14 cellular contexts compared by ENCODE assay signal in genomic region chr12:77204055-77204454, GRCh38.
DNase-seq lines count a peak whose midpoint lies in the region; ATAC-seq and TF ChIP-seq lines count a peak whose summit lies in the region.
"Had no signal": no experiment of that assay in that cellular context is flagged by ENCODE, and none has a peak within 500 bp of the region (broad histone marks: within the 10 kb centered on the region; RNA-seq: fewer than 3 reads in every experiment).

No MANE protein-coding gene starts in this region.

- no peak for TF ChIP-seq CTCF in GM12865 (IDR thresholded peaks at IDR 0.05; ENCODE audit: insufficient read depth, low read depth, low read length, missing control alignments)
- peak; percentile 7; the same call in 1 of the 2 replicates for TF ChIP-seq CTCF in VCaP (conservative IDR thresholded peaks at IDR 0.05)

- no peaks in the 10 kb centered on the region for H3K27me3 ChIP-seq in iPS DF 6.9 (ENCODE audit: control insufficient read depth, insufficient read depth, low read length)
- H3K27me3 ChIP-seq: testis had no signal

- ATAC-seq in GM18511 (IDR thresholded peaks at IDR 0.05; ENCODE audit: unreplicated experiment) = no peak
- ATAC-seq: naive thymus-derived CD4-positive, alpha-beta T cell had no signal

- WGBS in iPS DF 6.9 (ENCODE audit: insufficient coverage, insufficient read length) = no CpG with 5 or more reads among the region's 3 CpGs

- H3K9me3 ChIP-seq in iPS DF 6.9 (ENCODE audit: control insufficient read depth, insufficient read depth, low read length) = no peaks in the 10 kb centered on the region
- H3K9me3 ChIP-seq: testis had no signal

- H3K4me3 ChIP-seq in GM12865 (ENCODE audit: low read depth, low read length) (no peak overlapping the region), iPS DF 6.9 (ENCODE audit: low read length) (no peak overlapping the region)
- H3K4me3 ChIP-seq: testis had no signal

- H3K36me3 ChIP-seq in iPS DF 6.9 (ENCODE audit: control insufficient read depth, insufficient read depth, low read length) = no peaks in the 10 kb centered on the region

- H3K27ac ChIP-seq in VCaP = no peak overlapping the region
- no peak overlapping the region for H3K27ac ChIP-seq in iPS DF 6.9 (ENCODE audit: low read length)
- H3K27ac ChIP-seq: testis had no signal

- H3K4me1 ChIP-seq in iPS DF 6.9 (ENCODE audit: control insufficient read depth, insufficient read depth, low read length) = no peaks in the 10 kb centered on the region
- H3K4me1 ChIP-seq: testis had no signal

- DNase-seq in GM12865 (ENCODE audit: low read depth) (peak; percentile 4), HT-29 (ENCODE audit: low spot score) (peak; percentile 24), iPS DF 6.9 (ENCODE audit: low read depth, low spot score) (peak; percentile 31)
- DNase-seq in activated CD8-positive, alpha-beta memory T cell treated with anti-CD3 and anti-CD28 coated beads, Interleukin-2, amount 50 U/mL, for 48 hours = no peak
- no peak for DNase-seq in activated T-cell treated with anti-CD3 and anti-CD28 coated beads, Interleukin-2, amount 50 U/mL, for 48 hours
- DNase-seq in stimulated activated CD4-positive, alpha-beta T cell treated with anti-CD3 and anti-CD28 coated beads, Interleukin-2, amount 100 ng/mL, for 24 hours = no peak
- DNase-seq: activated CD4-positive, alpha-beta T cell treated with anti-CD3 and anti-CD28 coated beads for 48 hours; MM.1S; naive thymus-derived CD4-positive, alpha-beta T cell; NCI-H774; T-helper 1 cell; testis had no signal

Comparison
In these comparisons a context has a peak if more than half of its experiments do, and no peak if none do; other contexts are left out.
1. DNase-seq: peak in GM12865 (single experiment), HT-29 (single experiment) and iPS DF 6.9 (single experiment); none in activated CD8-positive, alpha-beta memory T cell treated with anti-CD3 and anti-CD28 coated beads, Interleukin-2, amount 50 U/mL, for 48 hours (single experiment), activated T-cell treated with anti-CD3 and anti-CD28 coated beads, Interleukin-2, amount 50 U/mL, for 48 hours (0 of 2) and stimulated activated CD4-positive, alpha-beta T cell treated with anti-CD3 and anti-CD28 coated beads, Interleukin-2, amount 100 ng/mL, for 24 hours (0 of 2).